ENCODE assay signal across 15 cellular contexts in the genomic region with DNA sequence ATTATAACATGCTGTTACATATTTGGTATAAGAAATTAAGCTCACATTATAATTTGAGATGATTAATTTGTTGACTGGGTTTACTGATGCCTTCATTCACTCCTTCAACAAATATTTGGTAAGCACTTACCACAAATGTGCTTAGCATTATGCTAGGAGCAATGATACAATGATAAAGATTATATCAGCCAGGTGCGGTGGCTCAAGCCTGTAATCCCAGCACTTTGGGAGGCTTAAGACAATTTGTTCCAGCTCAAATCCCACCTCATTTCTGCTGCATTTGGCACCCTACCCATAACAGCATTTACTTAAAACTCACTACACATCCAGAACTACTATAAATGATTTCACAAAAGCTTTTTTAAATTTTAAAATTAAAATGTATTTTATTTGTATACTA.
A peak's percentile ranks its signal among the peaks of the same experiment; 100 is the strongest.
DNase-seq lines count a peak whose midpoint lies in the region; ATAC-seq, FAIRE-seq and TF ChIP-seq lines count a peak whose summit lies in the region.
"Had no signal": no experiment of that assay in that cellular context is flagged by ENCODE, and none has a peak within 500 bp of the region (broad histone marks: within the 10 kb centered on the region; RNA-seq: fewer than 3 reads in every experiment).

No MANE protein-coding gene starts in this region.

- intact Hi-C loops in activated T-helper 2 cell treated with anti-CD3 and anti-CD28 coated beads, Interferon-gamma antibody, Interleukin-2, Interleukin-4, amounts not matched to agents 10 μg/mL and 5 μg/mL and 100 μg/mL, durations not matched to agents 14 hours and 24 hours and 36 hours (cut with micrococcal nuclease) = no loop called here

- H3K27me3 Mint-ChIP-seq in endodermal cell (ENCODE audit: insufficient read depth) = no peaks in the 10 kb centered on the region
- H3K27me3 Mint-ChIP-seq in activated T-helper 2 cell treated with anti-CD3 and anti-CD28 coated beads, Interferon-gamma antibody, Interleukin-2, Interleukin-4, amounts not matched to agents 10 μg/mL and 5 μg/mL and 100 μg/mL, durations not matched to agents 14 hours and 24 hours and 36 hours (ENCODE audit: low read depth) = no peaks in the 10 kb centered on the region
- H3K27me3 Mint-ChIP-seq: B cell; CD4-positive, alpha-beta T cell had no signal

- peaks cover 13% of the 10 kb centered on the region for H3K9me3 Mint-ChIP-seq in endodermal cell
- peaks cover 18% of the 10 kb centered on the region for H3K9me3 Mint-ChIP-seq in activated T-helper 2 cell treated with anti-CD3 and anti-CD28 coated beads, Interferon-gamma antibody, Interleukin-2, Interleukin-4, amounts not matched to agents 10 μg/mL and 5 μg/mL and 100 μg/mL, durations not matched to agents 14 hours and 24 hours and 36 hours

- no peak overlapping the region for H3K9ac ChIP-seq in endodermal cell (ENCODE audit: extremely low read depth, low read length, poor library complexity, severe bottlenecking)

- peaks cover 15% of the 10 kb centered on the region for H3K9me3 ChIP-seq in endodermal cell (ENCODE audit: control insufficient read depth, low read length)

- DNase-seq in D721Med (ENCODE audit: insufficient read length, low spot score) (no peak), NCI-H1436 treated with DMSO at 0.1 percent for 48 hours (lab: John Stamatoyannopoulos, UW) (peak; percentile 8), NCI-H774 (lab: John Stamatoyannopoulos, UW) (peak; percentile 8), endodermal cell (no peak)
- no peak for DNase-seq in activated T-helper 2 cell treated with anti-CD3 and anti-CD28 coated beads, Interferon-gamma antibody, Interleukin-2, Interleukin-4, amounts not matched to agents 10 μg/mL and 5 μg/mL and 100 μg/mL, durations not matched to agents 14 hours and 24 hours and 36 hours (ENCODE audit: low spot score)
- DNase-seq: ACHN; C1 segment of cervical spinal cord; CD4-positive, alpha-beta T cell; H9; IMR-90 had no signal

- H3K27me3 ChIP-seq in endodermal cell (ENCODE audit: control insufficient read depth, insufficient read depth, low read length, poor library complexity, severe bottlenecking) = no peaks in the 10 kb centered on the region

- H3K4me3 ChIP-seq in endodermal cell (ENCODE audit: low read length) = peak overlapping the region; percentile 36
- H3K4me3 ChIP-seq: GM23338 had no signal

- H3K4me3 Mint-ChIP-seq in endodermal cell = no peak overlapping the region
- no peak overlapping the region for H3K4me3 Mint-ChIP-seq in activated T-helper 2 cell treated with anti-CD3 and anti-CD28 coated beads, Interferon-gamma antibody, Interleukin-2, Interleukin-4, amounts not matched to agents 10 μg/mL and 5 μg/mL and 100 μg/mL, durations not matched to agents 14 hours and 24 hours and 36 hours (ENCODE audit: low read depth)
- H3K4me3 Mint-ChIP-seq: B cell; CD4-positive, alpha-beta T cell; GM23338; H9 had no signal

- H3K36me3 Mint-ChIP-seq in endodermal cell (ENCODE audit: low read depth) = peaks cover 9% of the 10 kb centered on the region
- no peaks in the 10 kb centered on the region for H3K36me3 Mint-ChIP-seq in activated T-helper 2 cell treated with anti-CD3 and anti-CD28 coated beads, Interferon-gamma antibody, Interleukin-2, Interleukin-4, amounts not matched to agents 10 μg/mL and 5 μg/mL and 100 μg/mL, durations not matched to agents 14 hours and 24 hours and 36 hours (ENCODE audit: low read depth)

- no peaks in the 10 kb centered on the region for H3K4me1 ChIP-seq in endodermal cell (ENCODE audit: control insufficient read depth, insufficient read depth, low read length)

- FAIRE-seq in D721Med (lab: Jason Lieb, UNC) = peak; percentile 94
- FAIRE-seq: GM18507 had no signal

- H3K36me3 ChIP-seq in endodermal cell (ENCODE audit: control insufficient read depth, insufficient read depth, low read length) = no peaks in the 10 kb centered on the region

- H3K27ac ChIP-seq in endodermal cell (ENCODE audit: low read depth, low read length) = no peak overlapping the region

- H3K27ac Mint-ChIP-seq in endodermal cell = no peak overlapping the region
- no peak overlapping the region for H3K27ac Mint-ChIP-seq in activated T-helper 2 cell treated with anti-CD3 and anti-CD28 coated beads, Interferon-gamma antibody, Interleukin-2, Interleukin-4, amounts not matched to agents 10 μg/mL and 5 μg/mL and 100 μg/mL, durations not matched to agents 14 hours and 24 hours and 36 hours
- H3K27ac Mint-ChIP-seq: B cell; CD4-positive, alpha-beta T cell; GM23338; H9 had no signal

- WGBS in endodermal cell (ENCODE audit: insufficient coverage in 1 of 2, insufficient read length in 1 of 2), 2 experiments = 87 to 100% methylated on average over 1 of the region's 1 CpG

- H3K4me1 Mint-ChIP-seq in endodermal cell = peaks cover 16% of the 10 kb centered on the region
- no peaks in the 10 kb centered on the region for H3K4me1 Mint-ChIP-seq in activated T-helper 2 cell treated with anti-CD3 and anti-CD28 coated beads, Interferon-gamma antibody, Interleukin-2, Interleukin-4, amounts not matched to agents 10 μg/mL and 5 μg/mL and 100 μg/mL, durations not matched to agents 14 hours and 24 hours and 36 hours (ENCODE audit: low read depth)
- H3K4me1 Mint-ChIP-seq: B cell had no signal

- TF ChIP-seq CTCF in D721Med (IDR thresholded peaks at IDR 0.05; ENCODE audit: insufficient read depth, missing control alignments) = no peak
- TF ChIP-seq CTCF in endodermal cell (conservative IDR thresholded peaks at IDR 0.05) = no peak

- ATAC-seq in GM18502 (IDR thresholded peaks at IDR 0.05; ENCODE audit: poor library complexity, unreplicated experiment) (no peak), GM21619 (IDR thresholded peaks at IDR 0.05; ENCODE audit: unreplicated experiment) (no peak)
- ATAC-seq: GM23338 had no signal

Comparison
In these comparisons a context has a peak if more than half of its experiments do, and no peak if none do; other contexts are left out.
1. DNase-seq: peak in NCI-H1436 treated with DMSO at 0.1 percent for 48 hours (single experiment) and NCI-H774 (single experiment); none in D721Med (single experiment), endodermal cell (single experiment) and activated T-helper 2 cell treated with anti-CD3 and anti-CD28 coated beads, Interferon-gamma antibody, Interleukin-2, Interleukin-4, amounts not matched to agents 10 μg/mL and 5 μg/mL and 100 μg/mL, durations not matched to agents 14 hours and 24 hours and 36 hours (single experiment).